ENCODE assay signal across 32 cellular contexts in the genomic region with DNA sequence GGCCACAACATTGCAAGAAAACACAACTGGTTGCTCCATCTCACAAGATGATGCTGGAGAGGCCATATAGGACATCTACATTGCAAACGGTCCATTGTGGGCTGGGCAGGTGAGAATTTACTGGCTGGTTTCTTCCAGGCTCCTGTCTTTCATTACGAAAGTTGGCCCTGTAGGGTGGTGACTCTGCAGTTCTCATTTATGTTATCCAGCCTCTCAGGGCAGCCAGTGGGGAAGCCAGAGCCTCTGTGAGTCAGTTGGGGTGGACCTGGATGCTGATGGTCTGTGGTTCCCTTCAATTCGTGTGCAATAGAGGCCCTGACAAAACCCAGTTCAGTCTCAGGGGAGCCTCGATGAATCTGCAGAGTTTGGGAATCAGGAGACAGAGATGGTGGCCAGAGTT.
"Had no signal": no experiment of that assay in that cellular context is flagged by ENCODE, and none has a peak within 500 bp of the region (broad histone marks: within the 10 kb centered on the region; RNA-seq: fewer than 3 reads in every experiment).

No MANE protein-coding gene starts in this region.

- H3K27ac ChIP-seq: ascending aorta, cardiac muscle cell, VCaP had no signal

- H3K27me3 ChIP-seq: ascending aorta, cardiac muscle cell had no signal

- H3K4me3 ChIP-seq: ascending aorta, cardiac muscle cell had no signal

- H3K9me3 ChIP-seq: ascending aorta had no signal

- DNase-seq: activated B cell treated with CpG ODN at 0.5 μM for 24 hours; activated CD4-positive, alpha-beta memory T cell treated with anti-CD3 and anti-CD28 coated beads, Interleukin-2, amount 10 ng/mL, durations not matched to agents 7 days and 5 days; activated CD4-positive, alpha-beta T cell treated with anti-CD3 and anti-CD28 coated beads for 1 hour; activated CD4-positive, alpha-beta T cell treated with anti-CD3 and anti-CD28 coated beads for 36 hours; activated CD4-positive, alpha-beta T cell treated with anti-CD3 and anti-CD28 coated beads for 48 hours; activated CD4-positive, alpha-beta T cell treated with anti-CD3 and anti-CD28 coated beads, Interleukin-2, amount 10 ng/mL, durations not matched to agents 7 days and 5 days; activated CD4-positive, alpha-beta T cell treated with anti-CD3 and anti-CD28 coated beads, Interleukin-2, amount 50 U/mL, for 48 hours; activated CD8-positive, alpha-beta memory T cell treated with anti-CD3 and anti-CD28 coated beads for 24 hours; activated CD8-positive, alpha-beta memory T cell treated with anti-CD3 and anti-CD28 coated beads, Interleukin-2, amount 10 ng/mL, durations not matched to agents 7 days and 5 days; activated CD8-positive, alpha-beta memory T cell treated with anti-CD3 and anti-CD28 coated beads, Interleukin-2, amount 50 U/mL, for 48 hours; activated CD8-positive, alpha-beta T cell treated with anti-CD3 and anti-CD28 coated beads, Interleukin-2, amount 10 ng/mL, durations not matched to agents 7 days and 5 days; activated effector memory CD4-positive, alpha-beta T cell treated with Interleukin-2 at 50 U/mL for 16 hours; activated gamma-delta T cell; activated naive CD4-positive, alpha-beta T cell treated with anti-CD3 and anti-CD28 coated beads, Interleukin-2, amount 10 ng/mL, durations not matched to agents 7 days and 5 days; activated naive CD4-positive, alpha-beta T cell treated with Interleukin-2 at 50 U/mL for 16 hours; activated naive CD8-positive, alpha-beta T cell treated with anti-CD3 and anti-CD28 coated beads, Interleukin-2, amount 10 ng/mL, durations not matched to agents 7 days and 5 days; activated naive CD8-positive, alpha-beta T cell treated with anti-CD3 and anti-CD28 coated beads, Interleukin-2, amount 50 U/mL, for 24 hours; activated T-cell treated with anti-CD3 and anti-CD28 coated beads, Interleukin-2, amount 50 U/mL, for 24 hours; activated T-cell treated with anti-CD3 and anti-CD28 coated beads, Interleukin-2, amount 50 U/mL, for 48 hours; amygdala; anterior cingulate cortex; caudate nucleus; cerebellar nuclear complex; T-helper 1 cell; T-helper 2 cell; T-helper 9 cell had no signal

- H3K36me3 ChIP-seq: ascending aorta, cardiac muscle cell had no signal

- H3K4me1 ChIP-seq: ascending aorta had no signal

- FAIRE-seq: bronchial epithelial cell, TTC549 had no signal

- ATAC-seq: activated CD4-positive, alpha-beta T cell treated with anti-CD3 and anti-CD28 coated beads for 36 hours; activated CD4-positive, CD25-positive, alpha-beta regulatory T cell treated with anti-CD3 and anti-CD28 coated beads, Interleukin-2, amount 50 U/mL, for 24 hours; activated CD8-positive, alpha-beta memory T cell treated with anti-CD3 and anti-CD28 coated beads, Interleukin-2, amount 10 ng/mL, durations not matched to agents 7 days and 5 days; activated CD8-positive, alpha-beta T cell treated with anti-CD3 and anti-CD28 coated beads, Interleukin-2, amount 10 ng/mL, durations not matched to agents 7 days and 5 days; activated naive CD8-positive, alpha-beta T cell treated with anti-CD3 and anti-CD28 coated beads, Interleukin-2, amount 50 U/mL, for 24 hours had no signal
